In genomic region chr6:16583151-16583762, GRCh38 we compare ENCODE assay signal across 15 cellular contexts.
DNase-seq lines count a peak whose midpoint lies in the region; ATAC-seq, FAIRE-seq and TF ChIP-seq lines count a peak whose summit lies in the region.
"Had no signal": no experiment of that assay in that cellular context is flagged by ENCODE, and none has a peak within 500 bp of the region (broad histone marks: within the 10 kb centered on the region; RNA-seq: fewer than 3 reads in every experiment).

No MANE protein-coding gene starts in this region.

- peak; percentile 61 for ATAC-seq in GM21367 (IDR thresholded peaks at IDR 0.05; ENCODE audit: unreplicated experiment)

- TF ChIP-seq CTCF in colonic mucosa (IDR thresholded peaks at IDR 0.05), result no peak
- no peak for TF ChIP-seq CTCF in D721Med (IDR thresholded peaks at IDR 0.05; ENCODE audit: insufficient read depth, missing control alignments)
- TF ChIP-seq CTCF in tibial artery (IDR thresholded peaks at IDR 0.05), result no peak

- H3K36me3 ChIP-seq in colonic mucosa (no peaks in the 10 kb centered on the region), tibial artery (peaks cover 0 to 22% (median 6%) of the 10 kb centered on the region in 3 donors)
- H3K36me3 ChIP-seq: neural progenitor cell had no signal

- H3K4me1 ChIP-seq in colonic mucosa, result no peaks in the 10 kb centered on the region
- peaks cover 0 to 17% (median 3%) of the 10 kb centered on the region in 4 donors for H3K4me1 ChIP-seq in tibial artery
- H3K4me1 ChIP-seq: neural progenitor cell had no signal

- H3K9me3 ChIP-seq in colonic mucosa (no peaks in the 10 kb centered on the region), tibial artery (no peaks in the 10 kb centered on the region)

- H3K27me3 ChIP-seq in colonic mucosa, result no peaks in the 10 kb centered on the region
- no peaks in the 10 kb centered on the region for H3K27me3 ChIP-seq in tibial artery
- H3K27me3 ChIP-seq: neural progenitor cell had no signal

- no peak overlapping the region for H3K27ac ChIP-seq in colonic mucosa
- H3K27ac ChIP-seq in tibial artery, result no peak overlapping the region
- H3K27ac ChIP-seq: neural progenitor cell had no signal

- no peak for FAIRE-seq in D721Med (lab: Jason Lieb, UNC)
- FAIRE-seq: kidney, RCC 7860 had no signal

- DNase-seq in Ammon's horn (ENCODE audit: low spot score), result peak; percentile 67
- no peak for DNase-seq in colonic mucosa
- DNase-seq in myocyte (ENCODE audit: low read depth), result peak; percentile 17
- DNase-seq in COLO668 (lab: John Stamatoyannopoulos, UW; ENCODE audit: unreplicated experiment), result no peak
- DNase-seq in NCI-H1436 treated with DMSO at 0.1 percent for 48 hours (lab: John Stamatoyannopoulos, UW), result no peak
- no peak for DNase-seq in D721Med (ENCODE audit: insufficient read length, low spot score)
- DNase-seq in tibial artery, result no peak
- DNase-seq: activated CD4-positive, alpha-beta T cell treated with anti-CD3 and anti-CD28 coated beads, Interleukin-2, amount 50 U/mL, for 48 hours; activated gamma-delta T cell treated with Interleukin-2 at 50 U/mL for 16 hours; central memory CD4-positive, alpha-beta T cell; kidney; T-helper 2 cell had no signal

- H3K4me3 ChIP-seq in colonic mucosa (peak overlapping the region; percentile 2), tibial artery (no peak overlapping the region)
- H3K4me3 ChIP-seq: neural progenitor cell had no signal

- intact Hi-C loops in colonic mucosa (cut with DNase I), result no loop called here
- intact Hi-C loops in tibial artery (cut with DNase I; ENCODE audit: low total_unique reads), result no loop called here

- no peak overlapping the region for H3K9ac ChIP-seq in colonic mucosa (ENCODE audit: low read depth in 2 of 2, low read length in 2 of 2)
- H3K9ac ChIP-seq: neural progenitor cell had no signal

Comparison
In these comparisons a context has a peak if more than half of its experiments do, and no peak if none do; other contexts are left out.
1. DNase-seq: peak in Ammon's horn (single experiment) and myocyte (single experiment); none in colonic mucosa (single experiment), COLO668 (single experiment), NCI-H1436 treated with DMSO at 0.1 percent for 48 hours (single experiment), D721Med (single experiment) and tibial artery (0 of 2).